ENCODE assay signal across 16 cellular contexts in genomic region chr13:110170020-110170790, GRCh38.
DNase-seq lines count a peak whose midpoint lies in the region; ATAC-seq and TF ChIP-seq lines count a peak whose summit lies in the region.
"Had no signal": no experiment of that assay in that cellular context is flagged by ENCODE, and none has a peak within 500 bp of the region (broad histone marks: within the 10 kb centered on the region; RNA-seq: fewer than 3 reads in every experiment).

No MANE protein-coding gene starts in this region.

- no peaks in the 10 kb centered on the region for H3K27me3 ChIP-seq in tibial artery

- H3K36me3 Mint-ChIP-seq in brain (peaks cover 54% of the 10 kb centered on the region), endothelial cell (ENCODE audit: low read depth, unreplicated experiment) (peaks cover 86% of the 10 kb centered on the region), osteocyte (ENCODE audit: unreplicated experiment) (peaks cover 64% of the 10 kb centered on the region)

- H3K9me3 Mint-ChIP-seq in brain (peaks cover 6 to 31% (median 22%) of the 10 kb centered on the region in 5 experiments), endothelial cell (ENCODE audit: unreplicated experiment) (no peaks in the 10 kb centered on the region), osteocyte (ENCODE audit: unreplicated experiment) (no peaks in the 10 kb centered on the region)
- H3K9me3 Mint-ChIP-seq: HFFc6 had no signal

- no peaks in the 10 kb centered on the region for H3K9me3 ChIP-seq in tibial artery
- H3K9me3 ChIP-seq: A549, BE2C had no signal

- no peak for TF ChIP-seq CTCF in brain (conservative IDR thresholded peaks at IDR 0.05)
- TF ChIP-seq CTCF in endothelial cell (IDR thresholded peaks at IDR 0.05; ENCODE audit: unreplicated experiment): no peak
- no peak for TF ChIP-seq CTCF in osteocyte (IDR thresholded peaks at IDR 0.05)
- no peak for TF ChIP-seq CTCF in tibial artery (IDR thresholded peaks at IDR 0.05)

- H3K4me1 Mint-ChIP-seq in brain (peaks cover 13% of the 10 kb centered on the region), endothelial cell (ENCODE audit: unreplicated experiment) (peaks cover 34% of the 10 kb centered on the region), osteocyte (ENCODE audit: unreplicated experiment) (no peaks in the 10 kb centered on the region)
- H3K4me1 Mint-ChIP-seq: CD4-positive, alpha-beta memory T cell had no signal

- H3K4me3 Mint-ChIP-seq in brain: no peak overlapping the region
- H3K4me3 Mint-ChIP-seq in endothelial cell (ENCODE audit: unreplicated experiment): peak overlapping the region; percentile 76
- H3K4me3 Mint-ChIP-seq in osteocyte (ENCODE audit: unreplicated experiment): no peak overlapping the region
- H3K4me3 Mint-ChIP-seq: CD4-positive, alpha-beta memory T cell; HFFc6 had no signal

- H3K27me3 Mint-ChIP-seq in brain (no peaks in the 10 kb centered on the region), endothelial cell (ENCODE audit: unreplicated experiment) (peaks cover 25% of the 10 kb centered on the region), osteocyte (ENCODE audit: unreplicated experiment) (no peaks in the 10 kb centered on the region)

- H3K4me3 ChIP-seq in tibial artery: no peak overlapping the region
- H3K4me3 ChIP-seq: A549, GM12878 had no signal

- no peak for DNase-seq in endothelial cell (ENCODE audit: low spot score)
- no peak for DNase-seq in osteocyte (ENCODE audit: extremely low spot score, unreplicated experiment)
- DNase-seq in tibial artery: no peak
- DNase-seq in NAMALWA (ENCODE audit: low spot score): no peak
- DNase-seq: BE2C; CD4-positive, alpha-beta memory T cell; DMS79; HCEC 1CT; HFFc6 had no signal

- peak overlapping the region; percentile 20 to 60 for H3K27ac ChIP-seq in tibial artery
- H3K27ac ChIP-seq: A549, C4-2B had no signal

- H3K4me1 ChIP-seq in tibial artery: peaks cover 0 to 11% (median 2%) of the 10 kb centered on the region in 4 donors
- H3K4me1 ChIP-seq: A549, BE2C had no signal

- intact Hi-C loops in tibial artery (cut with DNase I; ENCODE audit: low total_unique reads): no loop called here

- peak overlapping the region in 3 of 5 experiments; percentile 62 to 80 (median 67) for H3K27ac Mint-ChIP-seq in brain
- peak overlapping the region; percentile 65 for H3K27ac Mint-ChIP-seq in endothelial cell (ENCODE audit: unreplicated experiment)
- peak overlapping the region; percentile 63 for H3K27ac Mint-ChIP-seq in osteocyte (ENCODE audit: unreplicated experiment)
- H3K27ac Mint-ChIP-seq: CD4-positive, alpha-beta memory T cell; HFFc6 had no signal

- peaks cover 88 to 99% (median 90%) of the 10 kb centered on the region in 3 donors for H3K36me3 ChIP-seq in tibial artery
- H3K36me3 ChIP-seq: BE2C had no signal

- ATAC-seq in HG02884 (IDR thresholded peaks at IDR 0.05; ENCODE audit: unreplicated experiment) (no peak), HG03196 (IDR thresholded peaks at IDR 0.05; ENCODE audit: unreplicated experiment) (no peak), HG03097 (IDR thresholded peaks at IDR 0.05; ENCODE audit: low FRiP score, unreplicated experiment) (no peak)
- ATAC-seq: A549, GM12878 had no signal
